1 cellular context compared by ENCODE assay signal in the genomic region with DNA sequence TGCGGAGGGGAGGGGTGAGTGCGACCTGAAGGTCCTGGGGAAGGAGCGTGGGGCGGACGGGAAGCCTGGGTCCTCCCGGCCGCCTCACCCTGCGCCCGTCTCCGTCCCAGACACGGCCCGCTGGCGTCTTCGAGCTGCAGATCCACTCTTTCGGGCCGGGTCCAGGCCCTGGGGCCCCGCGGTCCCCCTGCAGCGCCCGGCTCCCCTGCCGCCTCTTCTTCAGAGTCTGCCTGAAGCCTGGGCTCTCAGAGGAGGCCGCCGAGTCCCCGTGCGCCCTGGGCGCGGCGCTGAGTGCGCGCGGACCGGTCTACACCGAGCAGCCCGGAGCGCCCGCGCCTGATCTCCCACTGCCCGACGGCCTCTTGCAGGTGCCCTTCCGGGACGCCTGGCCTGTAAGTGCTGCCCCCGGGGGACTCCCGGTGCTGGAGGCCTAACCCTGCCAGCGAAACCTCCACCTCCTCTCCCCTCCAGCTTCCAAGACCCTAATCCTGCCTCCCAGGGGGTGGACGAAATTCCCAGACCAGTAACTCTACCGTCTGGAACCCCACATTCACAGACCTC.
TF ChIP-seq lines count a peak whose summit lies in the region.

No MANE protein-coding gene starts in this region.

TF ChIP-seq in H1, 55 proteins besides CTCF, POLR2A, EP300 and RAD21:
- no peak for TF ChIP-seq CREB1 (IDR thresholded peaks at IDR 0.05)
- TF ChIP-seq ATF3 (IDR thresholded peaks at IDR 0.05; ENCODE audit: insufficient read depth, low read depth, low read length): no peak
- no peak for TF ChIP-seq NRF1 (IDR thresholded peaks at IDR 0.05; ENCODE audit: low read depth, low read length)
- TF ChIP-seq TBP (IDR thresholded peaks at IDR 0.05; ENCODE audit: low read depth, low read length): peak; percentile 30; the same call in 1 of the 2 replicates
- peak; percentile 62 for TF ChIP-seq EZH2 (IDR thresholded peaks at IDR 0.05; ENCODE audit: low read depth, low read length, severe bottlenecking)
- TF ChIP-seq HDAC2 (IDR thresholded peaks at IDR 0.05; ENCODE audit: borderline replicate concordance in 1 of 2, low read depth in 2 of 2, low read length in 2 of 2): peak in 1 of 2 experiments; percentile 3; a peak in 1 of 4 replicates
- 0 out of 2 replicates have a peak, but pooled peaks have one; percentile 42 for TF ChIP-seq E2F6 (IDR thresholded peaks at IDR 0.05)
- TF ChIP-seq KDM4A (IDR thresholded peaks at IDR 0.05; ENCODE audit: low read depth, low read length, severe bottlenecking): peak; percentile 87
- peak; percentile 56; the same call in 1 of the 2 replicates for TF ChIP-seq SUZ12 (IDR thresholded peaks at IDR 0.05; ENCODE audit: low read length)
- TF ChIP-seq KDM1A (IDR thresholded peaks at IDR 0.05; ENCODE audit: borderline replicate concordance, low read length): peak; percentile 24; the same call in 1 of the 2 replicates
TF ChIP-seq in H1: peak in this region for 7.
